ENCODE assay signal across 31 cellular contexts in genomic region chr6:165644586-165645266, GRCh38. TPM values are rescaled to one million over a fixed set of nuclear protein-coding genes. Genes with fewer than 3 reads are reported as not detected.
"Had no signal": no experiment of that assay in that cellular context is flagged by ENCODE, and none has a peak within 500 bp of the region (broad histone marks: within the 10 kb centered on the region; RNA-seq: fewer than 3 reads in every experiment).

No MANE protein-coding gene starts in this region.

- DNase-seq: activated CD4-positive, alpha-beta T cell treated with anti-CD3 and anti-CD28 coated beads, Interleukin-2, amount 10 ng/mL, durations not matched to agents 24 days and 14 days; activated CD4-positive, alpha-beta T cell treated with anti-CD3 and anti-CD28 coated beads, Interleukin-2, amount 50 U/mL, for 4 hours; activated CD8-positive, alpha-beta memory T cell treated with anti-CD3 and anti-CD28 coated beads, Interleukin-2, amount 50 U/mL, for 4 hours; activated effector memory CD4-positive, alpha-beta T cell treated with Interleukin-2 at 50 U/mL for 16 hours; activated naive CD4-positive, alpha-beta T cell; activated naive CD4-positive, alpha-beta T cell treated with anti-CD3 and anti-CD28 coated beads, Interleukin-2, amount 50 U/mL, for 16 hours; activated naive CD8-positive, alpha-beta T cell treated with anti-CD3 and anti-CD28 coated beads for 36 hours; activated T-cell treated with anti-CD3 and anti-CD28 coated beads, Interleukin-2, amount 50 U/mL, for 48 hours; amygdala; body of pancreas; central memory CD4-positive, alpha-beta T cell; MM.1S; MV-4-11; NCI-H1092; NCI-H1436 treated with DMSO at 0.1 percent for 48 hours; NCI-H1694 treated with DMSO at 0.1 percent for 48 hours; NCI-H2029 treated with DMSO at 0.1 percent for 48 hours; NCI-H2107; NCI-H2171; NCI-H510A; NCI-H526; NCI-H748 treated with DMSO at 0.1 percent for 48 hours; PC-9; Right ventricle myocardium superior; T1000 had no signal

- H3K4me1 ChIP-seq: body of pancreas had no signal

- H3K27ac ChIP-seq: body of pancreas, KMS-11, PC-9 had no signal

- H3K4me3 Mint-ChIP-seq: activated CD4-positive, alpha-beta T cell treated with anti-CD3 and anti-CD28 coated beads, Interleukin-2, amount 10 ng/mL, durations not matched to agents 24 days and 14 days; activated naive CD8-positive, alpha-beta T cell treated with anti-CD3 and anti-CD28 coated beads for 36 hours had no signal

- H3K4me1 Mint-ChIP-seq: activated CD4-positive, alpha-beta T cell treated with anti-CD3 and anti-CD28 coated beads, Interleukin-2, amount 10 ng/mL, durations not matched to agents 24 days and 14 days; activated naive CD8-positive, alpha-beta T cell treated with anti-CD3 and anti-CD28 coated beads for 36 hours had no signal

- H3K9me3 ChIP-seq: body of pancreas had no signal

- H3K27me3 Mint-ChIP-seq: activated CD4-positive, alpha-beta T cell treated with anti-CD3 and anti-CD28 coated beads, Interleukin-2, amount 10 ng/mL, durations not matched to agents 24 days and 14 days had no signal

- H3K27me3 ChIP-seq: body of pancreas had no signal

- H3K9me3 Mint-ChIP-seq: activated CD4-positive, alpha-beta T cell treated with anti-CD3 and anti-CD28 coated beads, Interleukin-2, amount 10 ng/mL, durations not matched to agents 24 days and 14 days; activated naive CD8-positive, alpha-beta T cell treated with anti-CD3 and anti-CD28 coated beads for 36 hours had no signal

- H3K36me3 Mint-ChIP-seq: activated naive CD8-positive, alpha-beta T cell treated with anti-CD3 and anti-CD28 coated beads for 36 hours had no signal

- FAIRE-seq: astrocyte, bronchial epithelial cell had no signal

- ATAC-seq: body of pancreas had no signal

- H3K4me3 ChIP-seq: body of pancreas, PC-9 had no signal

- H3K27ac Mint-ChIP-seq: activated CD4-positive, alpha-beta T cell treated with anti-CD3 and anti-CD28 coated beads, Interleukin-2, amount 10 ng/mL, durations not matched to agents 24 days and 14 days; activated naive CD8-positive, alpha-beta T cell treated with anti-CD3 and anti-CD28 coated beads for 36 hours had no signal

RNA-seq across cellular contexts. Expression of gene PDE10A, which starts 18.3 kb away (rescaled TPM):
- total RNA-seq: activated CD4-positive, alpha-beta T cell treated with anti-CD3 and anti-CD28 coated beads, Interleukin-2, amount 10 ng/mL, durations not matched to agents 24 days and 14 days; activated naive CD8-positive, alpha-beta T cell treated with anti-CD3 and anti-CD28 coated beads for 36 hours; OCI-LY7; PC-9; T-helper 1 cell treated with Interleukin-12 subunit alpha and Interleukin-12 subunit beta and Interleukin-4 antibody, amounts not matched to agents 30 ng/mL and 1 ng/mL, for 36 hours; T-helper 2 cell treated with Interferon-gamma antibody and Interleukin-4, amounts not matched to agents 100 ng/mL and 5 ng/mL, for 36 hours had no signal
